ENCODE assay signal across 8 cellular contexts in genomic region chr19:47257411-47258169, GRCh38. TPM values are rescaled to one million over a fixed set of nuclear protein-coding genes. Genes with fewer than 3 reads are reported as not detected.
DNase-seq lines count a peak whose midpoint lies in the region; ATAC-seq, FAIRE-seq and TF ChIP-seq lines count a peak whose summit lies in the region.

No MANE protein-coding gene starts in this region.

- no peaks in the 10 kb centered on the region; the same call in 1 of the 2 replicates for H3K36me3 ChIP-seq in Panc1 (ENCODE audit: control insufficient read depth, insufficient read depth, low read length)

- DNase-seq in Panc1 (ENCODE audit: low read depth, low spot score) (no peak), epithelial cell of proximal tubule (ENCODE audit: low read depth) (no peak), omental fat pad (ENCODE audit: low spot score) (no peak), NCI-H1092 treated with DMSO at 0.1 percent for 48 hours (lab: John Stamatoyannopoulos, UW) (no peak), RCC 7860 (ENCODE audit: low spot score) (no peak)
- DNase-seq in stimulated activated naive CD4-positive, alpha-beta T cell treated with Interleukin-2 at 50 U/mL for 16 hours (lab: John Stamatoyannopoulos, UW), result no peak

- H3K9me3 ChIP-seq in Panc1 (ENCODE audit: control insufficient read depth, insufficient read depth, low read depth, low read length), result no peaks in the 10 kb centered on the region

- H3K27me3 ChIP-seq in Panc1 (ENCODE audit: control insufficient read depth, insufficient read depth, low read length), result no peaks in the 10 kb centered on the region

- CTCF ChIA-PET in Panc1 (lab: Charles Lee), result interaction anchor here (0.6 to 0.7 kb wide), 2 partner anchors 120 to 338 kb away, joined by 3 to 5 read pairs; no protein-coding TSS in a partner anchor

- no peak for TF ChIP-seq CTCF in Panc1 (IDR thresholded peaks at IDR 0.05)
- TF ChIP-seq CTCF in epithelial cell of proximal tubule (conservative IDR thresholded peaks at IDR 0.05; ENCODE audit: low read depth, low read length), result no peak
- peak in 1 of 3 donors; percentile 2 for TF ChIP-seq CTCF in omental fat pad (IDR thresholded peaks at IDR 0.05)

- no peak for FAIRE-seq in RCC 7860 (lab: Jason Lieb, UNC)

- H3K4me3 ChIP-seq in Panc1 (ENCODE audit: low read depth in 2 of 2, low read length in 2 of 2), result peak overlapping the region; percentile 65 to 89
- peak overlapping the region; percentile 64 for H3K4me3 ChIP-seq in epithelial cell of proximal tubule (ENCODE audit: low read depth, low read length)

- in situ Hi-C loops in Panc1 (cut with HindIII; ENCODE audit: low pct_unique_long_range_greater_than_20kb, low sequenced_read_pairs), result no loop called here

- H3K27ac ChIP-seq in Panc1 (ENCODE audit: low read length), result peak overlapping the region; percentile 91

- H3K4me1 ChIP-seq in Panc1 (ENCODE audit: control insufficient read depth, insufficient read depth, low read length), result peaks cover 6% of the 10 kb centered on the region

- BruUV-seq in Panc1 (replicated peaks; lab: Mats Ljungman, UMichigan), result TSS peak; percentile 86

- POLR2A ChIA-PET in Panc1 (lab: Charles Lee), result no interaction called here

- ATAC-seq in GM19455 (IDR thresholded peaks at IDR 0.05; ENCODE audit: unreplicated experiment), result peak; percentile 1
- peak; percentile 28 for ATAC-seq in Panc1
- peak; percentile 22 for ATAC-seq in omental fat pad (ENCODE audit: low FRiP score)
- no peak for ATAC-seq in GM18519 (IDR thresholded peaks at IDR 0.05; ENCODE audit: low FRiP score, unreplicated experiment)

- intact Hi-C loops in Panc1 (cut with micrococcal nuclease; ENCODE audit: unreplicated experiment), result no loop called here

RNA-seq across cellular contexts. Expression of gene CCDC9, which starts 1.3 kb away (rescaled TPM):
- total RNA-seq in Panc1 (2021; ENCODE audit: unreplicated experiment), result 29.2 TPM
- 31.2 TPM for polyA plus RNA-seq in Panc1 (2012; ENCODE audit: insufficient read length)
- 14.7 and 17.8 TPM in 2 replicates for total RNA-seq in epithelial cell of proximal tubule
- total RNA-seq in omental fat pad, result 10 to 100 TPM in 2 of 4 donors, 1 to 10 TPM in 2; 8.2 to 16.7 (median 12.5) TPM

RNA-seq across cellular contexts. Expression of gene INAFM1, which starts 17.1 kb away (rescaled TPM):
- total RNA-seq in Panc1 (2021; ENCODE audit: unreplicated experiment) (13.1 TPM), epithelial cell of proximal tubule (3.0 and 7.0 TPM in 2 replicates), omental fat pad (1 to 10 TPM; 3.3 to 8.2 (median 5.7) TPM)
- polyA plus RNA-seq in Panc1 (2012; ENCODE audit: insufficient read length), result 23.1 TPM

RNA-seq across cellular contexts. Expression of gene BBC3, which starts 26.6 kb away (rescaled TPM):
- total RNA-seq in Panc1 (2021; ENCODE audit: unreplicated experiment), result 7.6 TPM
- polyA plus RNA-seq in Panc1 (2012; ENCODE audit: insufficient read length), result 12.9 TPM
- total RNA-seq in epithelial cell of proximal tubule, result 8.7 and 16.0 TPM in 2 replicates
- total RNA-seq in omental fat pad, result 1 to 10 TPM; 1.0 to 9.1 (median 1.8) TPM

RNA-seq across cellular contexts. Expression of gene C5AR1, which starts 52.1 kb away (rescaled TPM):
- total RNA-seq in Panc1 (2021; ENCODE audit: unreplicated experiment), result 2.7 TPM
- 0.73 TPM for polyA plus RNA-seq in Panc1 (2012; ENCODE audit: insufficient read length)
- total RNA-seq in epithelial cell of proximal tubule, result not detected in 2 replicates
- total RNA-seq in omental fat pad, result 10 to 100 TPM; 26.5 to 94.0 (median 60.7) TPM
